9 cellular contexts compared by ENCODE assay signal in the genomic region with DNA sequence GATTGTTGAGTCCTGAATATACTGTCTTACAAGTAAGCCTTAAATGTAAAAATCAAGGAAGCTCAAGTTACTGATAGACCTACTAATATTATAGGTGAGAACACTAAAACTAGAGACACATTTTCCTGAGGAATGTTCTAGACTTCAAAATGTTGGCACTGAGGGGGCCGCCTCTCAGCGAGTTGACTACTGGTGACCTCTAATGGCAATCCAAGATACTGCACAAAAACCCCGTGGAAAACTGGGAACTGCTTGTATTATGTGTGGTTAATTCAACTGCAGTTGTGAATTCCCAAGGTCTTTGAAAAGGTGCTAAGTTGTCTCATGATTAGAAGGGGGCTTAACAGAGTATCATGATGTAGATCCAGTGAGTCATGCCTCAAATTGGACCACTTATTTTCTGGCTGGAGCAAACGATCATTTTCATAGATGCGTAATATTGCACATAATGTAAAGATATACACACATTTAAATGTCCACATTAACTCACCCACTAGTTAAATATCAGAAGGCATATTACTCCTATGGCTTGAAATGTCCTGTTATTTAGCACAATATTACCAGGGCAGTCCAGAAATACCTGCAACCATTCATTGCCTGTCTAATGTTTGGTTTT.
DNase-seq lines count a peak whose midpoint lies in the region; ATAC-seq, FAIRE-seq and TF ChIP-seq lines count a peak whose summit lies in the region.
"Had no signal": no experiment of that assay in that cellular context is flagged by ENCODE, and none has a peak within 500 bp of the region (broad histone marks: within the 10 kb centered on the region; RNA-seq: fewer than 3 reads in every experiment).

No MANE protein-coding gene starts in this region.

- no peaks in the 10 kb centered on the region for H4K20me1 ChIP-seq in Loucy (ENCODE audit: insufficient read depth, low read length, poor library complexity, severe bottlenecking)

- H3K4me1 ChIP-seq in Loucy (ENCODE audit: insufficient read depth, low read length, poor library complexity, severe bottlenecking), result peaks cover 36% of the 10 kb centered on the region

- H2AFZ ChIP-seq in Loucy (ENCODE audit: low read length), result no peak overlapping the region; the same call in 1 of the 2 replicates

- no peak overlapping the region for H3K9ac ChIP-seq in Loucy (ENCODE audit: low read depth, low read length, poor library complexity, severe bottlenecking)

- ATAC-seq in HG03175 (IDR thresholded peaks at IDR 0.05; ENCODE audit: unreplicated experiment) (no peak), HG02852 (IDR thresholded peaks at IDR 0.05; ENCODE audit: unreplicated experiment) (no peak)

- no peaks in the 10 kb centered on the region for H3K9me3 ChIP-seq in Loucy (ENCODE audit: insufficient read depth, low read depth, low read length)

- H3K27me3 Mint-ChIP-seq in nephron progenitor cell (ENCODE audit: low read depth, poor library complexity), result peaks cover 11% of the 10 kb centered on the region
- H3K27me3 Mint-ChIP-seq in activated naive CD8-positive, alpha-beta T cell treated with anti-CD3 and anti-CD28 coated beads for 36 hours, result no peaks in the 10 kb centered on the region

- no peaks in the 10 kb centered on the region for H3K36me3 ChIP-seq in Loucy (ENCODE audit: insufficient read depth, low read length)
- H3K36me3 ChIP-seq in bronchial epithelial cell (ENCODE audit: control insufficient read depth, insufficient read depth, low read length), result no peaks in the 10 kb centered on the region

- H3K27ac Mint-ChIP-seq in nephron progenitor cell, result no peak overlapping the region
- no peak overlapping the region for H3K27ac Mint-ChIP-seq in activated naive CD8-positive, alpha-beta T cell treated with anti-CD3 and anti-CD28 coated beads for 36 hours

- H3F3A ChIP-seq in Loucy (ENCODE audit: low read depth), result no peaks in the 10 kb centered on the region

- H3K36me3 Mint-ChIP-seq in nephron progenitor cell (ENCODE audit: low read depth), result no peaks in the 10 kb centered on the region
- H3K36me3 Mint-ChIP-seq in activated naive CD8-positive, alpha-beta T cell treated with anti-CD3 and anti-CD28 coated beads for 36 hours, result no peaks in the 10 kb centered on the region

- H3K27me3 ChIP-seq in Loucy (ENCODE audit: insufficient read depth, low read length, poor library complexity, severe bottlenecking) (no peaks in the 10 kb centered on the region), bronchial epithelial cell (ENCODE audit: control insufficient read depth, insufficient read depth, low read length) (no peaks in the 10 kb centered on the region)

- H3K9me3 Mint-ChIP-seq in nephron progenitor cell, result no peaks in the 10 kb centered on the region
- H3K9me3 Mint-ChIP-seq in activated naive CD8-positive, alpha-beta T cell treated with anti-CD3 and anti-CD28 coated beads for 36 hours, result no peaks in the 10 kb centered on the region

- no peak for FAIRE-seq in bronchial epithelial cell (lab: Jason Lieb, UNC)
- FAIRE-seq: frontal cortex had no signal

- DNase-seq in GM10266 (ENCODE audit: extremely low spot score) (no peak), bronchial epithelial cell (ENCODE audit: low read depth) (peak; percentile 4), nephron progenitor cell (peak; percentile 41)
- no peak for DNase-seq in activated naive CD8-positive, alpha-beta T cell treated with anti-CD3 and anti-CD28 coated beads for 36 hours
- DNase-seq: NCI-H1417 treated with DMSO at 0.1 percent for 48 hours had no signal

- peaks cover 19% of the 10 kb centered on the region for H3K4me1 Mint-ChIP-seq in nephron progenitor cell
- H3K4me1 Mint-ChIP-seq in activated naive CD8-positive, alpha-beta T cell treated with anti-CD3 and anti-CD28 coated beads for 36 hours, result no peaks in the 10 kb centered on the region

- no peak overlapping the region for H3K4me2 ChIP-seq in Loucy (ENCODE audit: low read depth, low read length, poor library complexity, severe bottlenecking)

- H3K4me3 ChIP-seq in Loucy (ENCODE audit: low read length, poor library complexity, severe bottlenecking) (no peak overlapping the region), bronchial epithelial cell (ENCODE audit: low read depth, low read length) (no peak overlapping the region)

- no peak overlapping the region for H3K4me3 Mint-ChIP-seq in nephron progenitor cell
- H3K4me3 Mint-ChIP-seq in activated naive CD8-positive, alpha-beta T cell treated with anti-CD3 and anti-CD28 coated beads for 36 hours, result no peak overlapping the region

- TF ChIP-seq CTCF in GM10266 (IDR thresholded peaks at IDR 0.05; ENCODE audit: control insufficient read depth, insufficient read depth, low read depth, missing control alignments), result peak; percentile 48
- peak; percentile 88 for TF ChIP-seq CTCF in Loucy (conservative IDR thresholded peaks at IDR 0.05; ENCODE audit: low read length)
- TF ChIP-seq CTCF in bronchial epithelial cell (IDR thresholded peaks at IDR 0.05; ENCODE audit: insufficient read depth, low read length, severe bottlenecking), result peak; percentile 49
- peak; percentile 73 for TF ChIP-seq CTCF in nephron progenitor cell (IDR thresholded peaks at IDR 0.05)

- no peaks in the 10 kb centered on the region for H3K9me2 ChIP-seq in Loucy (replicated peaks; ENCODE audit: low read depth, low read length)

- no peaks in the 10 kb centered on the region for H3K79me2 ChIP-seq in Loucy (ENCODE audit: insufficient read depth, low read length)

Comparison
In these comparisons a context has a peak if more than half of its experiments do, and no peak if none do; other contexts are left out.
1. DNase-seq: peak in bronchial epithelial cell (single experiment) and nephron progenitor cell (single experiment); none in GM10266 (single experiment) and activated naive CD8-positive, alpha-beta T cell treated with anti-CD3 and anti-CD28 coated beads for 36 hours (single experiment).
2. Peak in every context shown above with its lines, with median percentiles within 50 percentile points of each other: CTCF ChIP-seq.